ENCODE assay signal across 7 cellular contexts in the genomic region with DNA sequence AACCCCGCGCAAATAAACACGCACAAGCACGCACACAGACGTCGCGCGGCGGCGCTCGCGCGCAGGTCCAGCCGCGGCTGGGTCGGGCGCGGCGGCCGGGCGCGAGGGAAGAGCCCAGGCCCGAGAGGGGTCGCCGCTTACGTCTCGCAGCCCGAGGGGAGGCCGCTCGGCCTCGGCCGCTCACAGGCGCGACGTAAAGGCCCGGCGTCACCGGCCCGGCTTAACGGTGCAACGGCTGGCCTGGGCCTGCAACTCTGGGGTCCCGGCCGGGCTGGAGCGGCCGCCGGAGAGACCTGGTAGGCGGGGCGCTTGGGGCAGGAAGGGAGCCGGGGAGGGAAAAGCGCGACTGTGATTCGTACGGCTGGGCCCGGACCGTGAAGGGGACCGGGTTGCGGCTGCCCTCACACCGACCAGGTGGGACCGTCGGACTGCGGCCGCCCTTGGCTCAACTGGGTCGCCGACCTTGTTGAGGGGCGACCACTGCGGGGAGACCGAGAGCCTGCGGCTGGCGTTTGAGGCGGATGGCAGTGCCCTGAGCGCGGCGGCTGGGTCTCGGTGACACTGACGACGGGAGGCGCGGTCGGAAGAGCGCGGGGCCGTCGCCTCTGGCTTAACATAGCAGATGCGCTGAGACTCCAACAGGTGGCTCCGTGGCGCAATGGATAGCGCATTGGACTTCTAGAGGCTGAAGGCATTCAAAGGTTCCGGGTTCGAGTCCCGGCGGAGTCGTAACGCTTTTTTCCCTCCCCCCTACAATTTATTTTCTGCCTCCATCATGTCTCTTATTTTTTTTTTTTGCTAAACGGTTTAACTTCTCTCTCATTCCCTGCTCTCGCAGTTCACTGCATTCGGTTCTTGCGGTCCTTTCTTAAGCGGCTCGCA. TPM values are rescaled to one million over a fixed set of nuclear protein-coding genes. Genes with fewer than 3 reads are reported as not detected.
DNase-seq lines count a peak whose midpoint lies in the region; ATAC-seq, FAIRE-seq and TF ChIP-seq lines count a peak whose summit lies in the region.

No MANE protein-coding gene starts in this region.

- no peak for TF ChIP-seq CTCF in astrocyte (IDR thresholded peaks at IDR 0.05; ENCODE audit: insufficient read depth, low read depth, low read length)

- peak overlapping the region; percentile 92 for H3K27ac Mint-ChIP-seq in astrocyte (ENCODE audit: unreplicated experiment)

- peak overlapping the region; percentile 93 for H3K4me2 ChIP-seq in astrocyte (ENCODE audit: low read length)

- DNase-seq in NCI-H187 treated with DMSO at 0.1 percent for 48 hours (lab: John Stamatoyannopoulos, UW) (peak; percentile 65), T-helper 22 cell (ENCODE audit: low read depth) (peak; percentile 74), astrocyte (ENCODE audit: low read depth) (peak; percentile 67), hippocampal formation (lab: John Stamatoyannopoulos, UW) (peak; percentile 73 to 85), retina (peak; percentile 99)

- no peaks in the 10 kb centered on the region for H3K79me2 ChIP-seq in astrocyte (ENCODE audit: insufficient read depth, low read length)

- peak overlapping the region; percentile 99 for H3K27ac ChIP-seq in astrocyte (ENCODE audit: low read depth, low read length)

- peaks cover 25% of the 10 kb centered on the region for H3K4me1 ChIP-seq in astrocyte (ENCODE audit: insufficient read depth, low read length)

- H3K27me3 ChIP-seq in astrocyte (ENCODE audit: insufficient read depth, low read length): no peaks in the 10 kb centered on the region

- H3K9me3 ChIP-seq in astrocyte (ENCODE audit: insufficient read depth, low read depth, low read length): no peaks in the 10 kb centered on the region

- ATAC-seq in GM18505 (IDR thresholded peaks at IDR 0.05; ENCODE audit: unreplicated experiment) (peak; percentile 70), HG02973 (IDR thresholded peaks at IDR 0.05; ENCODE audit: unreplicated experiment) (peak; percentile 77)

- peak overlapping the region; percentile 71 for H3K4me3 ChIP-seq in astrocyte (ENCODE audit: insufficient read depth, low read depth, low read length)

- peak overlapping the region; percentile 95 for H2AFZ ChIP-seq in astrocyte (ENCODE audit: low read depth, low read length)

- no peak for FAIRE-seq in astrocyte (lab: Jason Lieb, UNC)

- peak overlapping the region; percentile 93 for H3K9ac ChIP-seq in astrocyte (ENCODE audit: low read length)

- peak; percentile 20 for TF ChIP-seq POLR2A in GM18505 (IDR thresholded peaks at IDR 0.05; ENCODE audit: borderline replicate concordance, extremely low read depth, insufficient read depth, insufficient read length)

- H3K36me3 Mint-ChIP-seq in astrocyte (ENCODE audit: low read depth, unreplicated experiment): no peaks in the 10 kb centered on the region

- no peaks in the 10 kb centered on the region for H4K20me1 ChIP-seq in astrocyte (ENCODE audit: insufficient read depth, low read length)

- H3K4me1 Mint-ChIP-seq in astrocyte (ENCODE audit: low read depth, unreplicated experiment): peaks cover 16% of the 10 kb centered on the region

- H3K4me3 Mint-ChIP-seq in astrocyte (ENCODE audit: unreplicated experiment): peak overlapping the region; percentile 90

- H3K36me3 ChIP-seq in astrocyte (ENCODE audit: insufficient read depth, low read length): no peaks in the 10 kb centered on the region

- no peaks in the 10 kb centered on the region for H3K9me3 Mint-ChIP-seq in astrocyte (ENCODE audit: unreplicated experiment)

- no peaks in the 10 kb centered on the region for H3K27me3 Mint-ChIP-seq in astrocyte (ENCODE audit: low read depth, unreplicated experiment)

RNA-seq across cellular contexts. Expression of gene DNTTIP2, which starts 31.8 kb away (rescaled TPM):
- 47.5 and 55.3 TPM in 2 replicates for total RNA-seq in astrocyte

Comparison
In these comparisons a context has a peak if more than half of its experiments do, and no peak if none do; other contexts are left out.
1. Peak in every context shown above with its lines: DNase-seq, ATAC-seq, H3K4me3 ChIP-seq and H3K27ac ChIP-seq.